In the genomic region with DNA sequence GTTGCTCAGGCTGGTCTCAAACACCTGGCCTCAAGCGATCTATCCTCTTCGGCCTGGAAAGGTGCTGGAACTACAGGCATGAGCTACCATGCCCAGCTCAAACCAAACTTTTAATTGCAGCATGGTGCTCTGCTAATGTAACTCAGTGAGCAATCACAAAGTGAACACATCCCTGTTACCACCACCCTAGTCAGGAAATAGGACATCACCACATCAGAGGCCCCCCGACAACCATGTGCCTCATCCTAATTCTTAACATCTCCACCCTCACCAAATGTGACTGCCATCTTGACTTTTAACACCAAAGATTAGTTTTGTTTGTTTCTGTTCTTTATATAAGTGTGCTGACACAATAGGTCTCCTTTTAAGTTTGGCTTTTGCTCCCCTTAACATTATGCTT, we compare ENCODE assay signal across 18 cellular contexts. TPM values are rescaled to one million over a fixed set of nuclear protein-coding genes. Genes with fewer than 3 reads are reported as not detected.
"Had no signal": no experiment of that assay in that cellular context is flagged by ENCODE, and none has a peak within 500 bp of the region (broad histone marks: within the 10 kb centered on the region; RNA-seq: fewer than 3 reads in every experiment).

No MANE protein-coding gene starts in this region.

- H3K9me3 Mint-ChIP-seq: T-helper 2 cell treated with Interferon-gamma antibody and Interleukin-4, amounts not matched to agents 5 μg/mL and 100 μg/mL, for 36 hours had no signal

- DNase-seq: activated CD4-positive, alpha-beta T cell treated with anti-CD3 and anti-CD28 coated beads for 4 hours; activated CD8-positive, alpha-beta memory T cell treated with anti-CD3 and anti-CD28 coated beads, Interleukin-2, amount 50 U/mL, for 4 hours; activated effector memory CD4-positive, alpha-beta T cell treated with anti-CD3 and anti-CD28 coated beads, Interleukin-2, amount 50 U/mL, for 16 hours; activated T-cell treated with anti-CD3 and anti-CD28 coated beads, Interleukin-2, amount 50 U/mL, for 72 hours; adrenal gland; effector CD8-positive, alpha-beta T cell; heart left ventricle; kidney; stimulated activated CD8-positive, alpha-beta memory T cell treated with anti-CD3 and anti-CD28 coated beads, Interleukin-4, amount 100 ng/mL, for 48 hours had no signal

- H3K4me1 Mint-ChIP-seq: nephron had no signal

- ATAC-seq: gastroesophageal sphincter, heart left ventricle, left lobe of liver, sciatic nerve had no signal

- H3K4me3 Mint-ChIP-seq: activated T-cell treated with anti-CD3 and anti-CD28 coated beads, Interleukin-2, amount 50 U/mL, for 72 hours; nephron; T-helper 2 cell treated with Interferon-gamma antibody and Interleukin-4, amounts not matched to agents 5 μg/mL and 100 μg/mL, for 36 hours had no signal

- H3K27ac Mint-ChIP-seq: nephron; T-helper 2 cell treated with Interferon-gamma antibody and Interleukin-4, amounts not matched to agents 5 μg/mL and 100 μg/mL, for 36 hours had no signal

RNA-seq across cellular contexts. Expression of gene CMA1, which starts 42.7 kb away (rescaled TPM):
- total RNA-seq: activated T-cell treated with anti-CD3 and anti-CD28 coated beads, Interleukin-2, amount 50 U/mL, for 72 hours; adrenal gland; cerebellum; left lobe of liver; smooth muscle cell; tibial nerve; vagina had no signal
